In genomic region chr14:70662080-70662479, GRCh38 we compare ENCODE assay signal across 13 cellular contexts. TPM values are rescaled to one million over a fixed set of nuclear protein-coding genes. Genes with fewer than 3 reads are reported as not detected.
DNase-seq lines count a peak whose midpoint lies in the region; ATAC-seq and TF ChIP-seq lines count a peak whose summit lies in the region.
"Had no signal": no experiment of that assay in that cellular context is flagged by ENCODE, and none has a peak within 500 bp of the region (broad histone marks: within the 10 kb centered on the region; RNA-seq: fewer than 3 reads in every experiment).

No MANE protein-coding gene starts in this region.

- TF ChIP-seq CTCF in HCT116 (IDR thresholded peaks at IDR 0.05 in 2 of 3, conservative IDR thresholded peaks at IDR 0.05 in 1 of 3; ENCODE audit: borderline replicate concordance in 1 of 3, insufficient read depth in 1 of 3, low read depth in 2 of 3, low read length in 2 of 3), result no peak

- H3K4me1 Mint-ChIP-seq in CD4-positive, alpha-beta memory T cell, result peaks cover 64 to 94% (median 77%) of the 10 kb centered on the region in 4 donors
- peaks cover 84% of the 10 kb centered on the region for H3K4me1 Mint-ChIP-seq in activated CD8-positive, alpha-beta T cell treated with anti-CD3 and anti-CD28 coated beads, Interleukin-2, amount 10 ng/mL, durations not matched to agents 7 days and 5 days (ENCODE audit: low read depth)
- H3K4me1 Mint-ChIP-seq in memory B cell, result peaks cover 74% of the 10 kb centered on the region

- CTCF ChIA-PET in CD4-positive, alpha-beta memory T cell (lab: Charles Lee; ENCODE audit: partially characterized antibody), result interaction anchor here (1.1 to 13.1 kb wide), 10 partner anchors 12 to 245 kb away, joined by 3 to 155 read pairs (median 8); partner anchors contain the start of genes PCNX1 and TTC9
- CTCF ChIA-PET in HCT116 (lab: Charles Lee), result no interaction called here
- CTCF ChIA-PET in activated CD8-positive, alpha-beta T cell treated with anti-CD3 and anti-CD28 coated beads, Interleukin-2, amount 10 ng/mL, durations not matched to agents 7 days and 5 days (lab: Charles Lee), result interaction anchor here (1.0 to 4.9 kb wide), 5 partner anchors 16 to 51 kb away, joined by 3 to 26 read pairs (median 3); partner anchors contain the start of gene TTC9

- peak overlapping the region; percentile 11; the same call in 1 of the 2 replicates for H3K4me2 ChIP-seq in HCT116 (ENCODE audit: low read length)

- peaks cover 0 to 2% (median 0%) of the 10 kb centered on the region in 8 donors for H3K9me3 Mint-ChIP-seq in CD4-positive, alpha-beta memory T cell
- no peaks in the 10 kb centered on the region for H3K9me3 Mint-ChIP-seq in activated CD8-positive, alpha-beta T cell treated with anti-CD3 and anti-CD28 coated beads, Interleukin-2, amount 10 ng/mL, durations not matched to agents 7 days and 5 days (ENCODE audit: insufficient read depth)
- no peaks in the 10 kb centered on the region for H3K9me3 Mint-ChIP-seq in memory B cell
- H3K9me3 Mint-ChIP-seq: natural killer cell treated with Interleukin-12 subunit alpha and Interleukin-12 subunit beta and Interleukin-15 and Interleukin-18, amount 100 ng/mL, for 72 hours had no signal

- no peak overlapping the region for H3K9ac ChIP-seq in HCT116 (ENCODE audit: low read length)

- no peaks in the 10 kb centered on the region for H3K36me3 ChIP-seq in CD4-positive, alpha-beta memory T cell (ENCODE audit: insufficient read depth, low read length)
- H3K36me3 ChIP-seq in HCT116 (ENCODE audit: control insufficient read depth in 1 of 2, insufficient read depth in 2 of 2, low read length in 2 of 2), result no peaks in the 10 kb centered on the region
- H3K36me3 ChIP-seq: left lung had no signal

- no peak for TF ChIP-seq RAD21 in HCT116 (IDR thresholded peaks at IDR 0.05; ENCODE audit: low read depth)

- POLR2A ChIA-PET in CD4-positive, alpha-beta memory T cell (lab: Charles Lee; ENCODE audit: partially characterized antibody), result interaction anchor here (0.8 to 13.2 kb wide), 4 partner anchors 10 to 18 kb away, joined by 3 to 363 read pairs (median 4); partner anchors contain the start of gene TTC9
- POLR2A ChIA-PET in HCT116 (lab: Charles Lee), result no interaction called here
- POLR2A ChIA-PET in activated CD8-positive, alpha-beta T cell treated with anti-CD3 and anti-CD28 coated beads, Interleukin-2, amount 10 ng/mL, durations not matched to agents 7 days and 5 days (lab: Charles Lee), result interaction anchor here (11.4 kb wide), 1 partner anchor 18 kb away, joined by 163 read pairs; the partner anchor contains the start of gene TTC9

- H3K4me1 ChIP-seq in CD4-positive, alpha-beta memory T cell (ENCODE audit: insufficient read depth, low read length), result peaks cover 70% of the 10 kb centered on the region
- H3K4me1 ChIP-seq in HCT116 (ENCODE audit: control insufficient read depth in 1 of 2, insufficient read depth in 2 of 2, low read length in 2 of 2), result peaks cover 37 to 58% of the 10 kb centered on the region in 2 experiments

- intact Hi-C loops in CD4-positive, alpha-beta memory T cell (cut with micrococcal nuclease), result no loop called here
- intact Hi-C loops in HCT116 (cut with micrococcal nuclease), result no loop called here

- no peak for ATAC-seq in HCT116
- no peak for ATAC-seq in activated CD8-positive, alpha-beta T cell treated with anti-CD3 and anti-CD28 coated beads, Interleukin-2, amount 10 ng/mL, durations not matched to agents 7 days and 5 days
- no peak for ATAC-seq in memory B cell (ENCODE audit: low read depth)
- ATAC-seq in HG02938 (IDR thresholded peaks at IDR 0.05; ENCODE audit: unreplicated experiment), result no peak
- no peak for ATAC-seq in HG03097 (IDR thresholded peaks at IDR 0.05; ENCODE audit: low FRiP score, unreplicated experiment)
- ATAC-seq: left lung; natural killer cell treated with Interleukin-12 subunit alpha and Interleukin-12 subunit beta and Interleukin-15 and Interleukin-18, amount 100 ng/mL, for 72 hours had no signal

- no peaks in the 10 kb centered on the region for H3K9me3 ChIP-seq in CD4-positive, alpha-beta memory T cell (ENCODE audit: control insufficient read depth in 1 of 2, low read length in 2 of 2)
- H3K9me3 ChIP-seq in HCT116 (ENCODE audit: control insufficient read depth in 1 of 2, insufficient read depth in 1 of 2, low read depth in 1 of 2, low read length in 2 of 2), result no peaks in the 10 kb centered on the region
- H3K9me3 ChIP-seq: left lung had no signal

- peaks cover 21 to 22% of the 10 kb centered on the region in 2 donors for H3K36me3 Mint-ChIP-seq in CD4-positive, alpha-beta memory T cell
- H3K36me3 Mint-ChIP-seq in activated CD8-positive, alpha-beta T cell treated with anti-CD3 and anti-CD28 coated beads, Interleukin-2, amount 10 ng/mL, durations not matched to agents 7 days and 5 days (ENCODE audit: low read depth), result peaks cover 45% of the 10 kb centered on the region
- H3K36me3 Mint-ChIP-seq in memory B cell, result peaks cover 9% of the 10 kb centered on the region
- H3K36me3 Mint-ChIP-seq: natural killer cell treated with Interleukin-12 subunit alpha and Interleukin-12 subunit beta and Interleukin-15 and Interleukin-18, amount 100 ng/mL, for 72 hours had no signal

- no peak for TF ChIP-seq POLR2A in HCT116 (IDR thresholded peaks at IDR 0.05; ENCODE audit: borderline replicate concordance, extremely low read depth, insufficient read depth, insufficient read length)

- peak overlapping the region in 6 of 8 donors; percentile 26 to 76 (median 62) for H3K4me3 Mint-ChIP-seq in CD4-positive, alpha-beta memory T cell
- no peak overlapping the region for H3K4me3 Mint-ChIP-seq in activated CD8-positive, alpha-beta T cell treated with anti-CD3 and anti-CD28 coated beads, Interleukin-2, amount 10 ng/mL, durations not matched to agents 7 days and 5 days
- H3K4me3 Mint-ChIP-seq in memory B cell, result peak overlapping the region; percentile 43
- H3K4me3 Mint-ChIP-seq: natural killer cell treated with Interleukin-12 subunit alpha and Interleukin-12 subunit beta and Interleukin-15 and Interleukin-18, amount 100 ng/mL, for 72 hours had no signal

- H3K4me3 ChIP-seq in CD4-positive, alpha-beta memory T cell (ENCODE audit: low read length in 2 of 2), result no peak overlapping the region
- no peak overlapping the region for H3K4me3 ChIP-seq in HCT116 (replicated peaks in 1 of 2; ENCODE audit: low read depth in 1 of 2, low read length in 2 of 2)
- H3K4me3 ChIP-seq: left lung had no signal

- peak overlapping the region; percentile 88 to 98 (median 93) for H3K27ac Mint-ChIP-seq in CD4-positive, alpha-beta memory T cell
- H3K27ac Mint-ChIP-seq in activated CD8-positive, alpha-beta T cell treated with anti-CD3 and anti-CD28 coated beads, Interleukin-2, amount 10 ng/mL, durations not matched to agents 7 days and 5 days, result peak overlapping the region; percentile 91
- peak overlapping the region; percentile 89 for H3K27ac Mint-ChIP-seq in memory B cell

- DNase-seq in CD4-positive, alpha-beta memory T cell, result no peak
- no peak for DNase-seq in HCT116 (ENCODE audit: low read depth, low spot score)
- no peak for DNase-seq in activated CD8-positive, alpha-beta T cell treated with anti-CD3 and anti-CD28 coated beads, Interleukin-2, amount 10 ng/mL, durations not matched to agents 7 days and 5 days
- no peak for DNase-seq in memory B cell (ENCODE audit: low spot score in 2 of 2)
- DNase-seq in SKM-1 treated with dmso at 0.1 percent for 144 hours (lab: John Stamatoyannopoulos, UW; ENCODE audit: unreplicated experiment), result no peak
- DNase-seq: H7, hypothalamus, left lung, NCI-H2171 had no signal

- no peaks in the 10 kb centered on the region for H4K20me1 ChIP-seq in HCT116 (ENCODE audit: insufficient read depth)

- no TSS peak for BruUV-seq in HCT116 (replicated peaks; lab: Mats Ljungman, UMichigan)

- RAD21 ChIA-PET in HCT116 (lab: Charles Lee; ENCODE audit: low non-redundant PET in 1 of 2, low total read pairs in 2 of 2, uncharacterized antibody in 2 of 2, unreplicated experiment in 2 of 2), result no interaction called here

- no peak overlapping the region for H2AFZ ChIP-seq in HCT116 (ENCODE audit: low read depth, low read length, poor library complexity, severe bottlenecking)

- no peaks in the 10 kb centered on the region for H3K9me2 ChIP-seq in HCT116 (ENCODE audit: insufficient read depth)

- H3K27ac ChIP-seq in CD4-positive, alpha-beta memory T cell (ENCODE audit: low read depth, low read length), result peak overlapping the region; percentile 49
- H3K27ac ChIP-seq in HCT116 (ENCODE audit: low read depth, low read length), result no peak overlapping the region
- H3K27ac ChIP-seq: C4-2B, left lung had no signal

- no peaks in the 10 kb centered on the region for H3K27me3 ChIP-seq in CD4-positive, alpha-beta memory T cell (ENCODE audit: insufficient read depth, low read length)
- no peaks in the 10 kb centered on the region for H3K27me3 ChIP-seq in HCT116 (ENCODE audit: insufficient read depth, low read length)
- H3K27me3 ChIP-seq: left lung had no signal

- H3K27me3 Mint-ChIP-seq in CD4-positive, alpha-beta memory T cell, result no peaks in the 10 kb centered on the region
- no peaks in the 10 kb centered on the region for H3K27me3 Mint-ChIP-seq in activated CD8-positive, alpha-beta T cell treated with anti-CD3 and anti-CD28 coated beads, Interleukin-2, amount 10 ng/mL, durations not matched to agents 7 days and 5 days (ENCODE audit: low read depth)
- no peaks in the 10 kb centered on the region for H3K27me3 Mint-ChIP-seq in memory B cell

- no peaks in the 10 kb centered on the region for H3K79me2 ChIP-seq in HCT116 (ENCODE audit: insufficient read depth, low read length)

TF ChIP-seq in HCT116, 20 proteins besides CTCF, POLR2A, EP300 and RAD21 (continues in another document):
- no peak for TF ChIP-seq TCF7L2 (IDR thresholded peaks at IDR 0.05; ENCODE audit: borderline replicate concordance, extremely low read depth, insufficient read depth, insufficient read length)
- TF ChIP-seq ZFX (IDR thresholded peaks at IDR 0.05), result no peak
- TF ChIP-seq ELF1 (IDR thresholded peaks at IDR 0.05; ENCODE audit: borderline replicate concordance, low read depth), result no peak
- no peak for TF ChIP-seq FOSL1 (IDR thresholded peaks at IDR 0.05; ENCODE audit: low read depth)
- no peak for TF ChIP-seq JUND (IDR thresholded peaks at IDR 0.05)
- no peak for TF ChIP-seq EGR1 (IDR thresholded peaks at IDR 0.05; ENCODE audit: low read depth)
- no peak for TF ChIP-seq MAX (IDR thresholded peaks at IDR 0.05)
- no peak for TF ChIP-seq POLR2AphosphoS5 (IDR thresholded peaks at IDR 0.05; ENCODE audit: low read depth, low read length)

RNA-seq across cellular contexts. Expression of gene TTC9, which starts 20.4 kb away (rescaled TPM):
- 10 to 100 TPM; 25.5 to 25.9 TPM for total RNA-seq in CD4-positive, alpha-beta memory T cell
- polyA plus RNA-seq in CD4-positive, alpha-beta memory T cell, result 10 to 100 TPM in 1 of 2 donors, 1 to 10 TPM in 1; 9.2 to 16.1 TPM
- 2.4 TPM for total RNA-seq in HCT116 (2021; ENCODE audit: unreplicated experiment)
- polyA plus RNA-seq in HCT116 (2012), result 2.5 and 2.8 TPM in 2 replicates
- 10 to 100 TPM; 13.9 to 14.8 TPM for total RNA-seq in activated CD8-positive, alpha-beta T cell treated with anti-CD3 and anti-CD28 coated beads, Interleukin-2, amount 10 ng/mL, durations not matched to agents 7 days and 5 days
